In genomic region chr18:69638056-69638455, GRCh38 we compare ENCODE assay signal across 37 cellular contexts.
"Had no signal": no experiment of that assay in that cellular context is flagged by ENCODE, and none has a peak within 500 bp of the region (broad histone marks: within the 10 kb centered on the region; RNA-seq: fewer than 3 reads in every experiment).

No MANE protein-coding gene starts in this region.

- DNase-seq: activated B cell treated with CpG ODN at 0.5 μM for 24 hours; activated CD4-positive, alpha-beta memory T cell treated with anti-CD3 and anti-CD28 coated beads for 36 hours; activated CD4-positive, alpha-beta T cell treated with anti-CD3 and anti-CD28 coated beads for 4 hours; activated CD4-positive, alpha-beta T cell treated with anti-CD3 and anti-CD28 coated beads, Interleukin-2, amount 10 ng/mL, durations not matched to agents 24 days and 14 days; activated CD4-positive, alpha-beta T cell treated with anti-CD3 and anti-CD28 coated beads, Interleukin-2, amount 50 U/mL, for 1 hour; activated CD4-positive, alpha-beta T cell treated with anti-CD3 and anti-CD28 coated beads, Interleukin-2, amount 50 U/mL, for 4 hours; activated CD4-positive, CD25-positive, alpha-beta regulatory T cell treated with anti-CD3 and anti-CD28 coated beads, Interleukin-2, amount 50 U/mL, for 72 hours; activated CD8-positive, alpha-beta memory T cell treated with anti-CD3 and anti-CD28 coated beads, Interleukin-2, amount 50 U/mL, for 4 hours; activated CD8-positive, alpha-beta T cell treated with anti-CD3 and anti-CD28 coated beads for 36 hours; activated effector memory CD4-positive, alpha-beta T cell treated with anti-CD3 and anti-CD28 coated beads, Interleukin-2, amount 50 U/mL, for 16 hours; activated gamma-delta T cell treated with Interleukin-2 at 50 U/mL for 16 hours; activated naive CD4-positive, alpha-beta T cell; activated naive CD4-positive, alpha-beta T cell treated with anti-CD3 and anti-CD28 coated beads for 36 hours; activated naive CD4-positive, alpha-beta T cell treated with anti-CD3 and anti-CD28 coated beads, Interleukin-2, amount 50 U/mL, for 16 hours; activated naive CD8-positive, alpha-beta T cell treated with anti-CD3 and anti-CD28 coated beads for 36 hours; activated T-cell treated with anti-CD3 and anti-CD28 coated beads for 4 hours; activated T-cell treated with anti-CD3 and anti-CD28 coated beads, Interleukin-2, amount 50 U/mL, for 1 hour; activated T-cell treated with anti-CD3 and anti-CD28 coated beads, Interleukin-2, amount 50 U/mL, for 4 hours; activated T-cell treated with anti-CD3 and anti-CD28 coated beads, Interleukin-2, amount 50 U/mL, for 72 hours; adrenal gland; amniotic stem cell; aorta; body of pancreas; brain microvascular endothelial cell; central memory CD4-positive, alpha-beta T cell; T-helper 1 cell; T-helper 2 cell; T-helper 9 cell had no signal

- FAIRE-seq: astrocyte, TTC549 had no signal

- H3K27ac Mint-ChIP-seq: activated B cell treated with CpG ODN at 0.5 μM for 24 hours; activated CD4-positive, alpha-beta memory T cell treated with anti-CD3 and anti-CD28 coated beads for 36 hours; activated CD4-positive, alpha-beta T cell treated with anti-CD3 and anti-CD28 coated beads, Interleukin-2, amount 10 ng/mL, durations not matched to agents 24 days and 14 days; activated CD8-positive, alpha-beta T cell treated with anti-CD3 and anti-CD28 coated beads for 36 hours; activated naive CD4-positive, alpha-beta T cell treated with anti-CD3 and anti-CD28 coated beads for 36 hours; activated naive CD4-positive, alpha-beta T cell treated with anti-CD3 and anti-CD28 coated beads, Interleukin-2, amount 50 U/mL, for 72 hours; activated naive CD8-positive, alpha-beta T cell treated with anti-CD3 and anti-CD28 coated beads for 36 hours; activated T-cell treated with anti-CD3 and anti-CD28 coated beads, Interleukin-2, amount 50 U/mL, for 72 hours; activated T-helper 1 cell treated with anti-CD3 and anti-CD28 coated beads, Interleukin-12 subunit alpha, Interleukin-12 subunit beta, Interleukin-2, Interleukin-4 antibody, amounts not matched to agents 30 ng/mL and 10 ng/mL and 1 ng/mL, durations not matched to agents 14 hours and 24 hours and 36 hours; activated T-helper 17 cell treated with anti-CD3 and anti-CD28 coated beads, Interleukin-2, amount 50 U/mL, for 72 hours; T-helper 1 cell treated with Interleukin-12 subunit alpha and Interleukin-12 subunit beta and Interleukin-4 antibody, amounts not matched to agents 30 μg/mL and 1 μg/mL, for 36 hours; T-helper 2 cell treated with Interferon-gamma antibody and Interleukin-4, amounts not matched to agents 5 μg/mL and 100 μg/mL, for 36 hours had no signal

- H3K27me3 ChIP-seq: adrenal gland, body of pancreas, brain microvascular endothelial cell, breast epithelium had no signal

- H3K9me3 ChIP-seq: adrenal gland, body of pancreas, breast epithelium had no signal

- H3K36me3 Mint-ChIP-seq: activated CD4-positive, alpha-beta memory T cell treated with anti-CD3 and anti-CD28 coated beads for 36 hours; activated naive CD4-positive, alpha-beta T cell treated with anti-CD3 and anti-CD28 coated beads, Interleukin-2, amount 50 U/mL, for 72 hours; activated naive CD8-positive, alpha-beta T cell treated with anti-CD3 and anti-CD28 coated beads for 36 hours had no signal

- H3K9me3 Mint-ChIP-seq: activated B cell treated with CpG ODN at 0.5 μM for 24 hours; activated CD4-positive, alpha-beta memory T cell treated with anti-CD3 and anti-CD28 coated beads for 36 hours; activated CD4-positive, alpha-beta T cell treated with anti-CD3 and anti-CD28 coated beads, Interleukin-2, amount 10 ng/mL, durations not matched to agents 24 days and 14 days; activated CD8-positive, alpha-beta T cell treated with anti-CD3 and anti-CD28 coated beads for 36 hours; activated naive CD4-positive, alpha-beta T cell treated with anti-CD3 and anti-CD28 coated beads for 36 hours; activated naive CD4-positive, alpha-beta T cell treated with anti-CD3 and anti-CD28 coated beads, Interleukin-2, amount 50 U/mL, for 72 hours; activated naive CD8-positive, alpha-beta T cell treated with anti-CD3 and anti-CD28 coated beads for 36 hours; activated T-cell treated with anti-CD3 and anti-CD28 coated beads, Interleukin-2, amount 50 U/mL, for 4 hours; activated T-cell treated with anti-CD3 and anti-CD28 coated beads, Interleukin-2, amount 50 U/mL, for 72 hours; activated T-helper 1 cell treated with anti-CD3 and anti-CD28 coated beads, Interleukin-12 subunit alpha, Interleukin-12 subunit beta, Interleukin-2, Interleukin-4 antibody, amounts not matched to agents 30 ng/mL and 10 ng/mL and 1 ng/mL, durations not matched to agents 14 hours and 24 hours and 36 hours; activated T-helper 17 cell treated with anti-CD3 and anti-CD28 coated beads, Interleukin-2, amount 50 U/mL, for 72 hours; T-helper 1 cell treated with Interleukin-12 subunit alpha and Interleukin-12 subunit beta and Interleukin-4 antibody, amounts not matched to agents 30 μg/mL and 1 μg/mL, for 36 hours; T-helper 2 cell treated with Interferon-gamma antibody and Interleukin-4, amounts not matched to agents 5 μg/mL and 100 μg/mL, for 36 hours had no signal

- H3K4me1 Mint-ChIP-seq: activated B cell treated with CpG ODN at 0.5 μM for 24 hours; activated CD4-positive, alpha-beta T cell treated with anti-CD3 and anti-CD28 coated beads, Interleukin-2, amount 10 ng/mL, durations not matched to agents 24 days and 14 days; activated naive CD8-positive, alpha-beta T cell treated with anti-CD3 and anti-CD28 coated beads for 36 hours; activated T-helper 17 cell treated with anti-CD3 and anti-CD28 coated beads, Interleukin-2, amount 50 U/mL, for 72 hours had no signal

- H3K4me1 ChIP-seq: adrenal gland, body of pancreas, breast epithelium had no signal

- H3K36me3 ChIP-seq: adrenal gland, brain microvascular endothelial cell, breast epithelium had no signal

- ATAC-seq: activated CD8-positive, alpha-beta T cell treated with anti-CD3 and anti-CD28 coated beads for 36 hours; activated naive CD4-positive, alpha-beta T cell treated with anti-CD3 and anti-CD28 coated beads, Interleukin-2, amount 50 U/mL, for 72 hours; activated T-cell treated with anti-CD3 and anti-CD28 coated beads, Interleukin-2, amount 50 U/mL, for 4 hours; activated T-cell treated with anti-CD3 and anti-CD28 coated beads, Interleukin-2, amount 50 U/mL, for 72 hours; activated T-helper 17 cell treated with anti-CD3 and anti-CD28 coated beads, Interleukin-2, amount 50 U/mL, for 72 hours; body of pancreas had no signal

- H3K4me3 Mint-ChIP-seq: activated B cell treated with CpG ODN at 0.5 μM for 24 hours; activated CD4-positive, alpha-beta memory T cell treated with anti-CD3 and anti-CD28 coated beads for 36 hours; activated CD4-positive, alpha-beta T cell treated with anti-CD3 and anti-CD28 coated beads, Interleukin-2, amount 10 ng/mL, durations not matched to agents 24 days and 14 days; activated CD8-positive, alpha-beta T cell treated with anti-CD3 and anti-CD28 coated beads for 36 hours; activated naive CD4-positive, alpha-beta T cell treated with anti-CD3 and anti-CD28 coated beads for 36 hours; activated naive CD8-positive, alpha-beta T cell treated with anti-CD3 and anti-CD28 coated beads for 36 hours; activated T-cell treated with anti-CD3 and anti-CD28 coated beads, Interleukin-2, amount 50 U/mL, for 4 hours; activated T-cell treated with anti-CD3 and anti-CD28 coated beads, Interleukin-2, amount 50 U/mL, for 72 hours; activated T-helper 1 cell treated with anti-CD3 and anti-CD28 coated beads, Interleukin-12 subunit alpha, Interleukin-12 subunit beta, Interleukin-2, Interleukin-4 antibody, amounts not matched to agents 30 ng/mL and 10 ng/mL and 1 ng/mL, durations not matched to agents 14 hours and 24 hours and 36 hours; activated T-helper 17 cell treated with anti-CD3 and anti-CD28 coated beads, Interleukin-2, amount 50 U/mL, for 72 hours; T-helper 1 cell treated with Interleukin-12 subunit alpha and Interleukin-12 subunit beta and Interleukin-4 antibody, amounts not matched to agents 30 μg/mL and 1 μg/mL, for 36 hours; T-helper 2 cell treated with Interferon-gamma antibody and Interleukin-4, amounts not matched to agents 5 μg/mL and 100 μg/mL, for 36 hours had no signal

- H3K4me3 ChIP-seq: adrenal gland, body of pancreas, breast epithelium had no signal

- H3K27me3 Mint-ChIP-seq: activated B cell treated with CpG ODN at 0.5 μM for 24 hours; activated CD4-positive, alpha-beta memory T cell treated with anti-CD3 and anti-CD28 coated beads for 36 hours; activated T-helper 17 cell treated with anti-CD3 and anti-CD28 coated beads, Interleukin-2, amount 50 U/mL, for 72 hours had no signal

- H3K27ac ChIP-seq: adrenal gland, body of pancreas, brain microvascular endothelial cell, breast epithelium, VCaP had no signal
